In the genomic region with DNA sequence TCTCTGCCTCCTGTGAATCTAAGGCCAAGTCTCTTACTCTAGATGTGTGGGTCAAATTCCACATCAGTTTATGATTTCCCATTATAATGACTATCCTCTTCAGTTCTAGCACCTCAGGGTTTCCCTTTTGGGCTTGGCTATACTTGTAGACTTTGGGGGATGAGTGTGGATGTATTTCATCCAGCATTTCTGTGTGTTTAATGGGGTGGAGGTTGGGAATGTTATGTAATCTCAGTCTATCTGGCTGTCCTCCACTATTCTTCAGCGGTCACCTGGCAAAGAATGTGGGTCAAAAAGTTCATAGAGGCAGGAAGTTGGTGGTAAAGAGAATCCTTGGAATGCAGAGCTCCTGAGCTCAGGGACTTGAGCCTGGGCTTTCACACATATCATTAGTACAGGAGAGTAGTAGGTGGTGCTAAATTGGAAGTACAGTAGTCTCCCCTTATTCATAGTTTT, we compare ENCODE assay signal across 17 cellular contexts.
DNase-seq lines count a peak whose midpoint lies in the region; ATAC-seq and TF ChIP-seq lines count a peak whose summit lies in the region.
"Had no signal": no experiment of that assay in that cellular context is flagged by ENCODE, and none has a peak within 500 bp of the region (broad histone marks: within the 10 kb centered on the region; RNA-seq: fewer than 3 reads in every experiment).

No MANE protein-coding gene starts in this region.

- H3K4me3 ChIP-seq in fibroblast of pulmonary artery (replicated peaks; ENCODE audit: low read depth, low read length): no peak overlapping the region
- H3K4me3 ChIP-seq: left ventricle myocardium inferior had no signal

- DNase-seq in GM04504 (ENCODE audit: low read depth) (peak; percentile 23), RWPE1 (ENCODE audit: low spot score) (peak; percentile 62), fibroblast of pulmonary artery (ENCODE audit: low read depth) (peak; percentile 73), pulmonary artery endothelial cell (ENCODE audit: low read depth, low spot score) (peak; percentile 73), DMS153 (lab: John Stamatoyannopoulos, UW) (no peak), NCI-H2081 (lab: John Stamatoyannopoulos, UW) (no peak), NCI-H2081 treated with DMSO at 0.1 percent for 48 hours (lab: John Stamatoyannopoulos, UW) (no peak)
- DNase-seq: activated CD4-positive, alpha-beta memory T cell treated with anti-CD3 and anti-CD28 coated beads for 36 hours; activated gamma-delta T cell treated with Interleukin-2 at 50 U/mL for 16 hours; CD8-positive, alpha-beta T cell; cortex of kidney; left ventricle myocardium inferior; NCI-H1417; NCI-H82; stimulated activated CD4-positive, alpha-beta T cell treated with anti-CD3 and anti-CD28 coated beads, Interleukin-2, amount 100 ng/mL, for 24 hours; stimulated activated naive CD4-positive, alpha-beta T cell had no signal

- TF ChIP-seq CTCF in RWPE1 (conservative IDR thresholded peaks at IDR 0.05; ENCODE audit: low read depth) (no peak), fibroblast of pulmonary artery (IDR thresholded peaks at IDR 0.05; ENCODE audit: low read length, missing control alignments) (no peak)

- CTCF ChIA-PET in RWPE1 (lab: Yijun Ruan, JAX): interaction anchor here (0.6 kb wide), 1 partner anchor 455 kb away, joined by 5 read pairs; no protein-coding TSS in a partner anchor

- H3K27ac ChIP-seq in RWPE1: no peak overlapping the region
- H3K27ac ChIP-seq: left ventricle myocardium inferior had no signal

- POLR2A ChIA-PET in RWPE1 (lab: Yijun Ruan, JAX; ENCODE audit: low non-redundant PET): no interaction called here

- ATAC-seq in HG03139 (IDR thresholded peaks at IDR 0.05; ENCODE audit: unreplicated experiment): no peak
- ATAC-seq: CD8-positive, alpha-beta T cell had no signal

Comparison
In these comparisons a context has a peak if more than half of its experiments do, and no peak if none do; other contexts are left out.
1. DNase-seq: peak in GM04504 (single experiment), RWPE1 (single experiment), fibroblast of pulmonary artery (single experiment) and pulmonary artery endothelial cell (single experiment); none in DMS153 (single experiment), NCI-H2081 (0 of 2) and NCI-H2081 treated with DMSO at 0.1 percent for 48 hours (single experiment).